ENCODE assay signal across 8 cellular contexts in the genomic region with DNA sequence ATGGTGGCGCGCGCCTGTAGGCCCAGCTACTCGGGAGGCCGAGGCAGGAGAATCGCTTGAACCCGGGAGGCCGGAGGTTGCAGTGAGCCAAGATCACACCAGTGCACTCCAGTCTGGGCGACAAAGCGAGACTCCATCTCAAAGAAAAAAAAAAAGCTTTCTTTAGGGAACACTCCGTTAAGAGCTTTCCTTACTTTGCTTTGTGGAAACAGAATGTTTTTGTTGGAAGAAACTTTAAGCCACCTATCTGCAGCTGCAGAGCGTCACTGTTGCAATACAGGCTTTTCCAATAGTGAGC. TPM values are rescaled to one million over a fixed set of nuclear protein-coding genes. Genes with fewer than 3 reads are reported as not detected.
DNase-seq lines count a peak whose midpoint lies in the region; ATAC-seq and TF ChIP-seq lines count a peak whose summit lies in the region.

No MANE protein-coding gene starts in this region.

- no peak for TF ChIP-seq POLR2A in vagina (IDR thresholded peaks at IDR 0.05)

- 93% methylated on average over 4 of the region's 12 CpGs for WGBS in mammary epithelial cell (ENCODE audit: low coverage, missing lambda C conversion rate)

- H3K9ac ChIP-seq in mammary epithelial cell (ENCODE audit: insufficient read depth, low read length): no peak overlapping the region

- intact Hi-C loops in cardiac septum (cut with DNase I) (loop anchor here (10.0 kb wide), 1 partner anchor 102 kb away; no protein-coding TSS in a partner anchor), mammary epithelial cell (cut with micrococcal nuclease) (no loop called here), vagina (cut with DNase I) (no loop called here)

- H3K9me3 ChIP-seq in right atrium auricular region (no peaks in the 10 kb centered on the region), mammary epithelial cell (replicated peaks; ENCODE audit: insufficient read depth, low read length) (no peaks in the 10 kb centered on the region), vagina (no peaks in the 10 kb centered on the region)

- in situ Hi-C loops in mammary epithelial cell (cut with MboI; ENCODE audit: low sequenced_read_pairs in 2 of 2): no loop called here
- in situ Hi-C loops in GM13976 (cut with MboI; ENCODE audit: low sequenced_read_pairs, unreplicated experiment): no loop called here

- no peak overlapping the region for H3K4me2 ChIP-seq in mammary epithelial cell (ENCODE audit: insufficient read depth, low read depth, low read length)

- BruUV-seq in mammary epithelial cell (replicated peaks; lab: Mats Ljungman, UMichigan): no TSS peak

- H2AFZ ChIP-seq in mammary epithelial cell (ENCODE audit: low read depth, low read length): peak overlapping the region; percentile 100

- no peaks in the 10 kb centered on the region for H3K27me3 Mint-ChIP-seq in natural killer cell treated with Interleukin-12 subunit alpha and Interleukin-12 subunit beta and Interleukin-15 and Interleukin-18, amount 100 ng/mL, for 72 hours

- ATAC-seq in natural killer cell treated with Interleukin-12 subunit alpha and Interleukin-12 subunit beta and Interleukin-15 and Interleukin-18, amount 100 ng/mL, for 72 hours: no peak
- ATAC-seq in HG02885 (IDR thresholded peaks at IDR 0.05; ENCODE audit: poor library complexity, unreplicated experiment): no peak

- peak overlapping the region; percentile 89 to 95 for H3K27ac Mint-ChIP-seq in natural killer cell treated with Interleukin-12 subunit alpha and Interleukin-12 subunit beta and Interleukin-15 and Interleukin-18, amount 100 ng/mL, for 72 hours

- H3K27me3 ChIP-seq in right atrium auricular region (no peaks in the 10 kb centered on the region), mammary epithelial cell (ENCODE audit: insufficient read depth, low read length) (no peaks in the 10 kb centered on the region), vagina (no peaks in the 10 kb centered on the region)

- H3K4me3 Mint-ChIP-seq in natural killer cell treated with Interleukin-12 subunit alpha and Interleukin-12 subunit beta and Interleukin-15 and Interleukin-18, amount 100 ng/mL, for 72 hours: peak overlapping the region; percentile 93

- dilution Hi-C loops in mammary epithelial cell (cut with HindIII; ENCODE audit: low sequenced_read_pairs): no loop called here

- H3K36me3 ChIP-seq in right atrium auricular region (no peaks in the 10 kb centered on the region), mammary epithelial cell (ENCODE audit: insufficient read depth, low read length) (no peaks in the 10 kb centered on the region), vagina (no peaks in the 10 kb centered on the region)

- H3K9me3 Mint-ChIP-seq in natural killer cell treated with Interleukin-12 subunit alpha and Interleukin-12 subunit beta and Interleukin-15 and Interleukin-18, amount 100 ng/mL, for 72 hours: peaks cover 4% of the 10 kb centered on the region

- no peak for DNase-seq in right atrium auricular region (ENCODE audit: low spot score)
- DNase-seq in cardiac septum (ENCODE audit: low spot score): no peak
- no peak for DNase-seq in mammary epithelial cell
- no peak for DNase-seq in natural killer cell treated with Interleukin-12 subunit alpha and Interleukin-12 subunit beta and Interleukin-15 and Interleukin-18, amount 100 ng/mL, for 72 hours (ENCODE audit: low spot score)
- no peak for DNase-seq in vagina (ENCODE audit: extremely low spot score in 2 of 2)
- no peak for DNase-seq in GM13976 (ENCODE audit: low spot score)
- DNase-seq in SHP77 (lab: John Stamatoyannopoulos, UW): no peak

- H3K27ac ChIP-seq in right atrium auricular region (peak overlapping the region; percentile 94 to 99), mammary epithelial cell (ENCODE audit: insufficient read depth, low read depth, low read length) (no peak overlapping the region), vagina (peak overlapping the region; percentile 90)

- peaks cover 13 to 17% of the 10 kb centered on the region in 2 donors for H3K4me1 Mint-ChIP-seq in natural killer cell treated with Interleukin-12 subunit alpha and Interleukin-12 subunit beta and Interleukin-15 and Interleukin-18, amount 100 ng/mL, for 72 hours (ENCODE audit: low read depth in 2 of 2)

- H3K4me3 ChIP-seq in right atrium auricular region: peak overlapping the region; percentile 77 to 93
- H3K4me3 ChIP-seq in mammary epithelial cell (replicated peaks in 1 of 3; ENCODE audit: insufficient read depth in 1 of 3, low read depth in 2 of 3, low read length in 3 of 3): no peak overlapping the region
- H3K4me3 ChIP-seq in vagina: peak overlapping the region; percentile 66 to 81

- peaks cover 11% of the 10 kb centered on the region for H3K36me3 Mint-ChIP-seq in natural killer cell treated with Interleukin-12 subunit alpha and Interleukin-12 subunit beta and Interleukin-15 and Interleukin-18, amount 100 ng/mL, for 72 hours

- CTCF ChIA-PET in mammary epithelial cell (lab: Charles Lee; ENCODE audit: low non-redundant PET): no interaction called here

- H4K20me1 ChIP-seq in mammary epithelial cell (ENCODE audit: insufficient read depth, low read length): no peaks in the 10 kb centered on the region

- TF ChIP-seq CTCF in right atrium auricular region (IDR thresholded peaks at IDR 0.05) (no peak), mammary epithelial cell (conservative IDR thresholded peaks at IDR 0.05 in 1 of 2, IDR thresholded peaks at IDR 0.05 in 1 of 2; ENCODE audit: extremely low read depth in 1 of 2, insufficient read depth in 1 of 2, low read depth in 1 of 2, low read length in 2 of 2) (no peak), vagina (IDR thresholded peaks at IDR 0.05) (no peak), GM13976 (IDR thresholded peaks at IDR 0.05; ENCODE audit: borderline replicate concordance, control extremely low read depth, extremely low read depth, insufficient read depth, missing control alignments) (no peak)

- no peaks in the 10 kb centered on the region for H3K79me2 ChIP-seq in mammary epithelial cell (ENCODE audit: insufficient read depth, low read length)

- H3K4me1 ChIP-seq in right atrium auricular region (peaks cover 0 to 11% of the 10 kb centered on the region in 2 donors), mammary epithelial cell (ENCODE audit: insufficient read depth, low read length) (peaks cover 3% of the 10 kb centered on the region), vagina (peaks cover 7% of the 10 kb centered on the region)

RNA-seq across cellular contexts. Expression of gene TPK1, which starts 0.6 kb away (rescaled TPM):
- total RNA-seq in right atrium auricular region (1 to 10 TPM; 4.1 to 6.4 TPM), cardiac septum (5.7 TPM), mammary epithelial cell (1 to 10 TPM; 1.3 to 2.3 TPM), vagina (1.7 TPM)
- polyA plus RNA-seq in mammary epithelial cell: 1.2 TPM
- not detected for polyA minus RNA-seq in mammary epithelial cell
- 10 to 100 TPM; 10.7 to 13.0 TPM for total RNA-seq in natural killer cell treated with Interleukin-12 subunit alpha and Interleukin-12 subunit beta and Interleukin-15 and Interleukin-18, amount 100 ng/mL, for 72 hours

Comparison
In these comparisons a context has a peak if more than half of its experiments do, and no peak if none do; other contexts are left out.
1. H3K4me3 ChIP-seq: peak in right atrium auricular region (2 of 2) and vagina (2 of 2); none in mammary epithelial cell (0 of 3).